17 cellular contexts compared by ENCODE assay signal in the genomic region with DNA sequence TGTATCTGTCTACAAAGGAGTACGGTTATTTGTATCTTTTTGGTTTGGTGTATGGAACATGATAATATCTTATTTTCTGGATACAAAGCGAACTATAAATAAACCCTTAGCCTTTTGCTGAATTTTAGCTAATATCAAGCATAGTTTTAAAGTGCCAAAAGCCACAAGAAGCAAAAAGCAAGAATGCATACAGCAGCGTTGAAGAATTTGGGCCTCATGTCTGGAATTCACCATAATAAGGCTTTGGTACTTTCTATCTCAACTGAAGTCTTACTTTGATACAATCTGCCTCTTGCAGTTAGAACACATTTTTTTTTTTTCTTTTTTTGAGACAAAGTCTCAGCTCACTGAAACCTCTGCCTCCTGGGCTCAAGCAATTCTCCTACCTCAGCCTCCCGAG.
DNase-seq lines count a peak whose midpoint lies in the region; FAIRE-seq and TF ChIP-seq lines count a peak whose summit lies in the region.
"Had no signal": no experiment of that assay in that cellular context is flagged by ENCODE, and none has a peak within 500 bp of the region (broad histone marks: within the 10 kb centered on the region; RNA-seq: fewer than 3 reads in every experiment).

No MANE protein-coding gene starts in this region.

- no peak for TF ChIP-seq CTCF in keratinocyte (optimal IDR thresholded peaks at IDR 0.05 in 1 of 3, IDR thresholded peaks at IDR 0.05 in 1 of 3, conservative IDR thresholded peaks at IDR 0.05 in 1 of 3; ENCODE audit: extremely low read depth in 1 of 3, insufficient read depth in 2 of 3, low read length in 3 of 3)
- no peak for TF ChIP-seq CTCF in testis (IDR thresholded peaks at IDR 0.05)

- DNase-seq in adipocyte (ENCODE audit: low read depth), result peak; percentile 68
- DNase-seq in dedifferentiated amniotic fluid mesenchymal stem cell (ENCODE audit: extremely low spot score), result peak; percentile 62
- no peak for DNase-seq in keratinocyte (ENCODE audit: low read depth, low spot score)
- no peak for DNase-seq in stimulated activated CD4-positive, alpha-beta T cell treated with anti-CD3 and anti-CD28 coated beads, Interleukin-4, amount 100 ng/mL, for 1 hour
- DNase-seq in testis, result no peak
- no peak for DNase-seq in GOT3 (lab: John Stamatoyannopoulos, UW)
- no peak for DNase-seq in HCEC 1CT
- DNase-seq: Calu3; CD4-positive, CD25-positive, alpha-beta regulatory T cell; DMS 273 treated with DMSO at 0.1 percent for 48 hours; DMS79; EL; H9 had no signal

- no peak overlapping the region for H3K9ac ChIP-seq in adipocyte (ENCODE audit: low read length)
- H3K9ac ChIP-seq in keratinocyte (ENCODE audit: control insufficient read depth, extremely low read depth, insufficient read depth, low read length), result no peak overlapping the region
- H3K9ac ChIP-seq: BLaER1 treated with 17β-estradiol and CSF1 and Interleukin-3, amounts not matched to agents 10 nM and 100 nM had no signal

- WGBS in testis, 2 donors, result 62 to 63% methylated on average over 4 of the region's 4 CpGs

- no peaks in the 10 kb centered on the region for H3K9me1 ChIP-seq in keratinocyte (ENCODE audit: control insufficient read depth, extremely low read depth, insufficient read depth, low read length)

- dilution Hi-C loops in keratinocyte (cut with MboI; ENCODE audit: extremely low pct_ligation_motif_present, low sequenced_read_pairs), result no loop called here

- FAIRE-seq in keratinocyte (lab: Jason Lieb, UNC), result peak; percentile 13
- FAIRE-seq: G401.6, GM12892 had no signal

- H2AFZ ChIP-seq in keratinocyte (ENCODE audit: control insufficient read depth, low read length), result no peak overlapping the region
- H2AFZ ChIP-seq: GM23338 had no signal

- H3K9me3 ChIP-seq in adipocyte (ENCODE audit: control insufficient read depth, low read length) (no peaks in the 10 kb centered on the region), keratinocyte (ENCODE audit: control insufficient read depth, low read depth, low read length) (no peaks in the 10 kb centered on the region), testis (no peaks in the 10 kb centered on the region)
- H3K9me3 ChIP-seq: BLaER1 treated with 17β-estradiol and CSF1 and Interleukin-3, amounts not matched to agents 10 nM and 100 nM had no signal

- no peaks in the 10 kb centered on the region for H3K27me3 ChIP-seq in adipocyte (replicated peaks; ENCODE audit: control insufficient read depth, insufficient read depth, low read length)
- no peaks in the 10 kb centered on the region for H3K27me3 ChIP-seq in keratinocyte (ENCODE audit: control insufficient read depth, extremely low read depth, insufficient read depth, low read length)
- no peaks in the 10 kb centered on the region for H3K27me3 ChIP-seq in testis
- H3K27me3 ChIP-seq: BLaER1 treated with 17β-estradiol and CSF1 and Interleukin-3, amounts not matched to agents 10 nM and 100 nM had no signal

- no peak overlapping the region for H3K4me3 ChIP-seq in adipocyte (ENCODE audit: low read length)
- no peak overlapping the region for H3K4me3 ChIP-seq in keratinocyte (ENCODE audit: control insufficient read depth in 2 of 3, extremely low read depth in 1 of 3, insufficient read depth in 2 of 3, low read depth in 1 of 3, low read length in 3 of 3)
- H3K4me3 ChIP-seq in testis, result no peak overlapping the region
- H3K4me3 ChIP-seq: BLaER1 treated with 17β-estradiol and CSF1 and Interleukin-3, amounts not matched to agents 10 nM and 100 nM; GM23338 had no signal

- no peaks in the 10 kb centered on the region for H4K20me1 ChIP-seq in keratinocyte (ENCODE audit: control insufficient read depth, extremely low read depth, insufficient read depth, low read length)
- H4K20me1 ChIP-seq: BLaER1 treated with 17β-estradiol and CSF1 and Interleukin-3, amounts not matched to agents 10 nM and 100 nM had no signal

- intact Hi-C loops in testis (cut with DNase I; ENCODE audit: low total_unique reads), result no loop called here

- TF ChIP-seq POLR2A in testis (IDR thresholded peaks at IDR 0.05), result no peak

- H3K79me2 ChIP-seq in keratinocyte (ENCODE audit: control insufficient read depth, insufficient read depth, low read length), result no peaks in the 10 kb centered on the region

- H3K36me3 ChIP-seq in adipocyte (ENCODE audit: control insufficient read depth, insufficient read depth, low read length, severe bottlenecking) (no peaks in the 10 kb centered on the region), keratinocyte (ENCODE audit: control insufficient read depth in 2 of 2, extremely low read depth in 1 of 2, insufficient read depth in 2 of 2, low read length in 2 of 2) (no peaks in the 10 kb centered on the region), testis (ENCODE audit: low read depth, missing control alignments) (no peaks in the 10 kb centered on the region)
- H3K36me3 ChIP-seq: BLaER1 treated with 17β-estradiol and CSF1 and Interleukin-3, amounts not matched to agents 10 nM and 100 nM had no signal

- no peak overlapping the region for H3K27ac ChIP-seq in keratinocyte (ENCODE audit: control insufficient read depth, insufficient read depth, low read length)
- H3K27ac ChIP-seq in testis, result no peak overlapping the region
- H3K27ac ChIP-seq: BLaER1 treated with 17β-estradiol and CSF1 and Interleukin-3, amounts not matched to agents 10 nM and 100 nM had no signal

- no peak overlapping the region for H3K4me2 ChIP-seq in keratinocyte (ENCODE audit: control insufficient read depth, extremely low read depth, insufficient read depth, low read depth, low read length)
- H3K4me2 ChIP-seq: BLaER1 treated with 17β-estradiol and CSF1 and Interleukin-3, amounts not matched to agents 10 nM and 100 nM; GM23338 had no signal

- no peaks in the 10 kb centered on the region for H3K4me1 ChIP-seq in adipocyte (ENCODE audit: control insufficient read depth, insufficient read depth, low read length)
- H3K4me1 ChIP-seq in keratinocyte (ENCODE audit: control insufficient read depth, extremely low read depth, insufficient read depth, low read length), result peaks cover 13% of the 10 kb centered on the region
- H3K4me1 ChIP-seq in testis, result no peaks in the 10 kb centered on the region
- H3K4me1 ChIP-seq: BLaER1 treated with 17β-estradiol and CSF1 and Interleukin-3, amounts not matched to agents 10 nM and 100 nM had no signal

Comparison
In these comparisons a context has a peak if more than half of its experiments do, and no peak if none do; other contexts are left out.
1. DNase-seq: peak in adipocyte (single experiment) and dedifferentiated amniotic fluid mesenchymal stem cell (single experiment); none in keratinocyte (single experiment), stimulated activated CD4-positive, alpha-beta T cell treated with anti-CD3 and anti-CD28 coated beads, Interleukin-4, amount 100 ng/mL, for 1 hour (single experiment), testis (single experiment), GOT3 (single experiment) and HCEC 1CT (single experiment).